In the genomic region with DNA sequence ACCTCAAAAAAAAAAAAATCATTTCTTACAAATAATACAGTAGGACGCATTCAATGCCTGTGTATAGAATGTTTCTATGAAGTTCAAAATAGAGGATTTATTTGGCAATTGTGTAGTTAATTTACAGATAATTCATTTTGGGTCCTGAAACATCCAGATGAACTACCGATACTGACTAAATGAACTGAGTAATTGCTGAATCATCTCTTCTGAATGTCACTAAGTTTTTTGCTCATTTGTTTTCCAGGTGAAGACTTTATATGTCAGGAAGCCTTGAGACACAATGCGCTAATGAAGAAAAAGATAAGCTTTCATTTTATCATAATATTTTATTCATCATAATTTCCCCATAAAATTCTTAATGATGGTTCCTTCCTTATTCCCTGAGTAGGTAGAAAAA, we compare ENCODE assay signal across 28 cellular contexts. TPM values are rescaled to one million over a fixed set of nuclear protein-coding genes. Genes with fewer than 3 reads are reported as not detected.
"Had no signal": no experiment of that assay in that cellular context is flagged by ENCODE, and none has a peak within 500 bp of the region (broad histone marks: within the 10 kb centered on the region; RNA-seq: fewer than 3 reads in every experiment).

No MANE protein-coding gene starts in this region.

- H3K36me3 ChIP-seq: Peyer's patch, SJSA1 had no signal

- H3K4me1 ChIP-seq: Peyer's patch had no signal

- H3K27ac ChIP-seq: KMS-11, Peyer's patch, RWPE1, SJSA1, VCaP had no signal

- DNase-seq: activated CD4-positive, alpha-beta T cell treated with anti-CD3 and anti-CD28 coated beads, Interleukin-2, amount 50 U/mL, for 1 hour; activated CD4-positive, CD25-positive, alpha-beta regulatory T cell; activated CD8-positive, alpha-beta memory T cell treated with anti-CD3 and anti-CD28 coated beads, Interleukin-2, amount 50 U/mL, for 4 hours; activated CD8-positive, alpha-beta T cell treated with anti-CD3 and anti-CD28 coated beads for 36 hours; activated gamma-delta T cell treated with Interleukin-2 at 50 U/mL for 16 hours; activated naive CD4-positive, alpha-beta T cell treated with anti-CD3 and anti-CD28 coated beads, Interleukin-2, amount 10 ng/mL, durations not matched to agents 7 days and 5 days; activated naive CD8-positive, alpha-beta T cell treated with anti-CD3 and anti-CD28 coated beads for 36 hours; activated T-cell treated with anti-CD3 and anti-CD28 coated beads, Interleukin-2, amount 50 U/mL, for 72 hours; central memory CD4-positive, alpha-beta T cell; NCI-H1092; NCI-H1417; NCI-H1930; NCI-H2107; NCI-H2171 treated with DMSO at 0.1 percent for 48 hours; NCI-H226; NCI-H510A; NCI-H526 treated with DMSO at 0.1 percent for 48 hours; NCI-H82; Peyer's patch; Right ventricle myocardium superior; T-helper 17 cell; T-helper 9 cell had no signal

- ATAC-seq: activated CD8-positive, alpha-beta T cell treated with anti-CD3 and anti-CD28 coated beads for 36 hours; activated T-cell treated with anti-CD3 and anti-CD28 coated beads, Interleukin-2, amount 50 U/mL, for 72 hours; T-helper 17 cell had no signal

- H3K4me3 ChIP-seq: Peyer's patch, SJSA1 had no signal

- H3K4me2 ChIP-seq: KMS-11 had no signal

- H3K9ac ChIP-seq: KMS-11 had no signal

- H3K9me3 ChIP-seq: Peyer's patch, SJSA1 had no signal

- H3K27me3 ChIP-seq: Peyer's patch, SJSA1 had no signal

RNA-seq across cellular contexts. Expression of gene PCOLCE2, which starts 39.7 kb away (rescaled TPM):
- total RNA-seq: activated T-cell treated with anti-CD3 and anti-CD28 coated beads, Interleukin-2, amount 50 U/mL, for 72 hours; activated T-helper 2 cell treated with anti-CD3 and anti-CD28 coated beads, Interferon-gamma antibody, Interleukin-2, Interleukin-4, amounts not matched to agents 10 μg/mL and 5 μg/mL and 100 μg/mL, durations not matched to agents 14 hours and 24 hours and 36 hours; OCI-LY7; T-helper 17 cell had no signal
